In genomic region chr12:56127485-56127887, GRCh38 we compare ENCODE assay signal across 8 cellular contexts. TPM values are rescaled to one million over a fixed set of nuclear protein-coding genes. Genes with fewer than 3 reads are reported as not detected.
DNase-seq lines count a peak whose midpoint lies in the region; ATAC-seq and TF ChIP-seq lines count a peak whose summit lies in the region.

No MANE protein-coding gene starts in this region.

- no peak overlapping the region for H2BK12ac ChIP-seq in mesenchymal stem cell (ENCODE audit: low read length in 2 of 2)

- H3K27me3 Mint-ChIP-seq in activated naive CD4-positive, alpha-beta T cell treated with anti-CD3 and anti-CD28 coated beads, Interleukin-2, amount 10 ng/mL, durations not matched to agents 7 days and 5 days: peaks cover 3% of the 10 kb centered on the region

- peaks cover 3% of the 10 kb centered on the region for H3K9me3 Mint-ChIP-seq in activated naive CD4-positive, alpha-beta T cell treated with anti-CD3 and anti-CD28 coated beads, Interleukin-2, amount 10 ng/mL, durations not matched to agents 7 days and 5 days

- H3K18ac ChIP-seq in mesenchymal stem cell (ENCODE audit: low read depth in 1 of 2, low read length in 2 of 2): no peak overlapping the region

- H3K4me3 ChIP-seq in astrocyte of the spinal cord (ENCODE audit: low read depth, low read length) (peak overlapping the region; percentile 93), mesenchymal stem cell (ENCODE audit: insufficient read depth in 1 of 2, low read depth in 1 of 2, low read length in 2 of 2) (peak overlapping the region in 1 of 2 experiments; percentile 76), transverse colon (peak overlapping the region in 3 of 4 donors; percentile 20 to 78 (median 26))

- H4K8ac ChIP-seq in mesenchymal stem cell (ENCODE audit: low read length): no peak overlapping the region

- H3K79me1 ChIP-seq in mesenchymal stem cell (replicated peaks; ENCODE audit: low read length, poor library complexity, severe bottlenecking): peaks cover 36% of the 10 kb centered on the region

- no peak for TF ChIP-seq POLR2A in transverse colon (IDR thresholded peaks at IDR 0.05)

- H3K27me3 ChIP-seq in mesenchymal stem cell (ENCODE audit: control insufficient read depth in 1 of 2, insufficient read depth in 1 of 2, low read length in 2 of 2) (no peaks in the 10 kb centered on the region), transverse colon (no peaks in the 10 kb centered on the region)

- H3K4me1 ChIP-seq in mesenchymal stem cell (ENCODE audit: control insufficient read depth, insufficient read depth, low read depth, low read length): peaks cover 9% of the 10 kb centered on the region
- peaks cover 16 to 43% (median 32%) of the 10 kb centered on the region in 4 donors for H3K4me1 ChIP-seq in transverse colon

- H3K9ac ChIP-seq in mesenchymal stem cell (ENCODE audit: low read length): peak overlapping the region; percentile 92

- H3K27ac ChIP-seq in mesenchymal stem cell (ENCODE audit: low read length, poor library complexity, severe bottlenecking): peak overlapping the region; percentile 50
- H3K27ac ChIP-seq in transverse colon: peak overlapping the region; percentile 89 to 95 (median 93)

- H4K91ac ChIP-seq in mesenchymal stem cell (ENCODE audit: low read length): no peak overlapping the region

- H3K4me2 ChIP-seq in mesenchymal stem cell (ENCODE audit: low read length, poor library complexity, severe bottlenecking): peak overlapping the region; percentile 62

- no peak for DNase-seq in activated naive CD4-positive, alpha-beta T cell treated with anti-CD3 and anti-CD28 coated beads, Interleukin-2, amount 10 ng/mL, durations not matched to agents 7 days and 5 days
- no peak for DNase-seq in activated naive CD4-positive, alpha-beta T cell treated with Interleukin-2 at 50 U/mL for 16 hours
- DNase-seq in astrocyte of the spinal cord (ENCODE audit: low read depth, low spot score) (no peak), mesenchymal stem cell (no peak), transverse colon (no peak), H4 (ENCODE audit: low spot score) (no peak), SIG-M5 treated with dmso at 0.1 percent for 504 hours (lab: John Stamatoyannopoulos, UW; ENCODE audit: unreplicated experiment) (no peak)

- intact Hi-C loops in transverse colon (cut with DNase I; ENCODE audit: low total_unique reads): loop anchor here (2.0 kb wide), 1 partner anchor 31 kb away; the partner anchor contains the start of gene MYL6

- in situ Hi-C loops in astrocyte of the spinal cord (cut with HindIII; ENCODE audit: low sequenced_read_pairs): no loop called here
- in situ Hi-C loops in transverse colon (cut with MboI; ENCODE audit: low pct_ligation_motif_present in 1 of 4, low pct_unique_long_range_greater_than_20kb in 1 of 4, low sequenced_read_pairs in 3 of 4): loop anchor here in 1 of 4 donors (10.0 kb wide), 1 partner anchor 57 kb away; the partner anchor contains the start of gene SMARCC2

- H3K4me1 Mint-ChIP-seq in activated naive CD4-positive, alpha-beta T cell treated with anti-CD3 and anti-CD28 coated beads, Interleukin-2, amount 10 ng/mL, durations not matched to agents 7 days and 5 days: peaks cover 75% of the 10 kb centered on the region

- H3K27ac Mint-ChIP-seq in activated naive CD4-positive, alpha-beta T cell treated with anti-CD3 and anti-CD28 coated beads, Interleukin-2, amount 10 ng/mL, durations not matched to agents 7 days and 5 days: peak overlapping the region; percentile 94

- H2BK5ac ChIP-seq in mesenchymal stem cell (ENCODE audit: low read depth, low read length, poor library complexity, severe bottlenecking): no peak overlapping the region

- under 1% methylated on average over 3 of the region's 8 CpGs for WGBS in mesenchymal stem cell
- 0 to 1% methylated on average over 6 to 8 of the region's 8 CpGs for WGBS in transverse colon (ENCODE audit: low coverage in 1 of 2), 2 donors

- ATAC-seq in GM21381 (IDR thresholded peaks at IDR 0.05; ENCODE audit: unreplicated experiment): no peak

- H2BK120ac ChIP-seq in mesenchymal stem cell (ENCODE audit: low read depth, low read length): no peak overlapping the region

- no peak for TF ChIP-seq EP300 in transverse colon (IDR thresholded peaks at IDR 0.05; ENCODE audit: low read depth)

- no peak for TF ChIP-seq CTCF in astrocyte of the spinal cord (IDR thresholded peaks at IDR 0.05; ENCODE audit: low read depth, low read length)
- TF ChIP-seq CTCF in transverse colon (IDR thresholded peaks at IDR 0.05): no peak

- H2BK15ac ChIP-seq in mesenchymal stem cell (ENCODE audit: low read depth, poor library complexity, severe bottlenecking): no peak overlapping the region

- no peak overlapping the region for H3K4ac ChIP-seq in mesenchymal stem cell (ENCODE audit: low read depth in 1 of 2, low read length in 2 of 2)

- no peak overlapping the region for H2AK5ac ChIP-seq in mesenchymal stem cell (ENCODE audit: low read length, severe bottlenecking)

- CTCF ChIA-PET in activated naive CD4-positive, alpha-beta T cell treated with anti-CD3 and anti-CD28 coated beads, Interleukin-2, amount 10 ng/mL, durations not matched to agents 7 days and 5 days (lab: Charles Lee): interaction anchor here (0.9 to 4.2 kb wide), 14 partner anchors 9 to 389 kb away, joined by 3 to 51 read pairs (median 7); partner anchors contain the start of genes MYL6, MYL6B, PA2G4 and RNF41

- peaks cover 38% of the 10 kb centered on the region for H3K36me3 Mint-ChIP-seq in activated naive CD4-positive, alpha-beta T cell treated with anti-CD3 and anti-CD28 coated beads, Interleukin-2, amount 10 ng/mL, durations not matched to agents 7 days and 5 days

- no peak overlapping the region for H2AFZ ChIP-seq in mesenchymal stem cell (ENCODE audit: low read depth, low read length)

- H3K36me3 ChIP-seq in mesenchymal stem cell (ENCODE audit: control insufficient read depth in 1 of 2, insufficient read depth in 2 of 2, low read depth in 1 of 2, low read length in 2 of 2): peaks cover 30 to 37% of the 10 kb centered on the region in 2 experiments
- H3K36me3 ChIP-seq in transverse colon: peaks cover 0 to 10% (median 2%) of the 10 kb centered on the region in 4 donors

- no peak overlapping the region for H3K14ac ChIP-seq in mesenchymal stem cell (ENCODE audit: low read length in 2 of 2)

- H3K9me3 ChIP-seq in mesenchymal stem cell (ENCODE audit: control insufficient read depth, low read length) (no peaks in the 10 kb centered on the region), transverse colon (no peaks in the 10 kb centered on the region)

- H3K4me3 Mint-ChIP-seq in activated naive CD4-positive, alpha-beta T cell treated with anti-CD3 and anti-CD28 coated beads, Interleukin-2, amount 10 ng/mL, durations not matched to agents 7 days and 5 days: peak overlapping the region; percentile 97

- no peak overlapping the region for H3K23ac ChIP-seq in mesenchymal stem cell (ENCODE audit: low read length in 2 of 2)

RNA-seq across cellular contexts. Expression of gene ESYT1, which starts 0.6 kb away (rescaled TPM):
- polyA plus RNA-seq in mesenchymal stem cell (2013, experiment 1 of 2): 63.4 TPM
- 57.8 TPM for polyA plus RNA-seq in mesenchymal stem cell (2013, experiment 2 of 2)
- total RNA-seq in transverse colon: 100 to 1,000 TPM in 2 of 4 donors, 10 to 100 TPM in 2; 94.2 to 133 (median 97.9) TPM
- total RNA-seq in H4 (2014; rRNA removed; shearing (Covaris generic)): 62.9 and 80.8 TPM in 2 replicates

RNA-seq across cellular contexts. Expression of gene ZC3H10, which starts 9.4 kb away (rescaled TPM):
- 2.5 TPM for polyA plus RNA-seq in mesenchymal stem cell (2013, experiment 1 of 2)
- polyA plus RNA-seq in mesenchymal stem cell (2013, experiment 2 of 2): 2.4 TPM
- 10 to 100 TPM in 1 of 4 donors, 1 to 10 TPM in 3; 3.7 to 10.1 (median 4.5) TPM for total RNA-seq in transverse colon
- 1.9 and 2.4 TPM in 2 replicates for total RNA-seq in H4 (2014; rRNA removed; shearing (Covaris generic))

RNA-seq across cellular contexts. Expression of gene RPL41, which starts 11.1 kb away (rescaled TPM):
- polyA plus RNA-seq in mesenchymal stem cell (2013, experiment 1 of 2): 10,850 TPM
- 10,960 TPM for polyA plus RNA-seq in mesenchymal stem cell (2013, experiment 2 of 2)
- total RNA-seq in transverse colon: 1,000 to 10,000 TPM in 2 of 4 donors, 100 to 1,000 TPM in 2; 841 to 2,950 (median 1,684) TPM
- total RNA-seq in H4 (2014; rRNA removed; shearing (Covaris generic)): 3,847 and 4,326 TPM in 2 replicates

RNA-seq across cellular contexts. Expression of gene PA2G4, which starts 23.1 kb away (rescaled TPM):
- 98.1 TPM for polyA plus RNA-seq in mesenchymal stem cell (2013, experiment 1 of 2)
- polyA plus RNA-seq in mesenchymal stem cell (2013, experiment 2 of 2): 97.4 TPM
- total RNA-seq in transverse colon: 10 to 100 TPM; 22.1 to 63.0 (median 44.8) TPM
- total RNA-seq in H4 (2014; rRNA removed; shearing (Covaris generic)): 203 and 227 TPM in 2 replicates

RNA-seq across cellular contexts. Expression of gene MYL6B, which starts 24.9 kb away (rescaled TPM):
- 106 TPM for polyA plus RNA-seq in mesenchymal stem cell (2013, experiment 1 of 2)
- 106 TPM for polyA plus RNA-seq in mesenchymal stem cell (2013, experiment 2 of 2)
- total RNA-seq in transverse colon: 10 to 100 TPM in 3 of 4 donors, not detected in 1; 26.4 to 30.0 (median 26.7) TPM
- total RNA-seq in H4 (2014; rRNA removed; shearing (Covaris generic)): 88.0 and 129 TPM in 2 replicates
